ENCODE assay signal across 25 cellular contexts in the genomic region with DNA sequence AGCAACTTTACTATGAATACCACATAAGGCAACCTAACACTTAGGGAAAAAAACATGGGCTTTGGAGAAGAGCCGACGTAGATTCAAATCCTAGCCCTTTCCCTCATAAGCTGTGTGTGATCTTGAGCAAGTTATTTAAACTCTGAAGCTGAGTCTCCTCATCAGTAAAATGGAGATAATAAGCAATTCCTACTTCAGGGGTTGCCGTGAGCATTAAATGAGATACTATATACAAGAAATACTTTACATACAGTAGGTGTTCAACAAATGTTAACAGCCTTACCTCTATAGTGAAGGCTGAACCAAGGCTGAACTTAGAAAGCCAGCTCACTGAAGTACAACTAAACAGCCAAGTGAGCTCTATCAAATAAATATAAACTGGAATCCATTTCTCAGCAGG.
DNase-seq lines count a peak whose midpoint lies in the region; TF ChIP-seq lines count a peak whose summit lies in the region.
"Had no signal": no experiment of that assay in that cellular context is flagged by ENCODE, and none has a peak within 500 bp of the region (broad histone marks: within the 10 kb centered on the region; RNA-seq: fewer than 3 reads in every experiment).

No MANE protein-coding gene starts in this region.

- H3K79me2 ChIP-seq in neural progenitor cell (ENCODE audit: low read depth) = no peaks in the 10 kb centered on the region

- H3K4me1 ChIP-seq in HEK293 (ENCODE audit: control insufficient read depth, insufficient read depth, low read length) (no peaks in the 10 kb centered on the region), neural progenitor cell (no peaks in the 10 kb centered on the region)
- H3K4me1 ChIP-seq: A549; BE2C; BLaER1; BLaER1 treated with 17β-estradiol and CSF1 and Interleukin-3, amounts not matched to agents 10 nM and 100 nM; Caco-2 had no signal

- no peak overlapping the region for H3K27ac Mint-ChIP-seq in neural progenitor cell
- H3K27ac Mint-ChIP-seq: B cell; CD14-positive monocyte; CD4-positive, alpha-beta T cell; CD4-positive, CD25-positive, alpha-beta regulatory T cell; CD8-positive, alpha-beta memory T cell; CD8-positive, alpha-beta T cell had no signal

- no peaks in the 10 kb centered on the region for H3K9me3 ChIP-seq in HEK293 (ENCODE audit: control insufficient read depth, insufficient read depth, low read depth, low read length)
- no peaks in the 10 kb centered on the region for H3K9me3 ChIP-seq in neural progenitor cell (ENCODE audit: low read depth)
- H3K9me3 ChIP-seq: A549; BE2C; BLaER1; BLaER1 treated with 17β-estradiol and CSF1 and Interleukin-3, amounts not matched to agents 10 nM and 100 nM; Caco-2 had no signal

- H3F3A ChIP-seq in neural progenitor cell (ENCODE audit: low read depth) = no peaks in the 10 kb centered on the region

- no peak overlapping the region for H3K27ac ChIP-seq in HEK293 (ENCODE audit: extremely low read depth, low read depth, low read length)
- no peak overlapping the region for H3K27ac ChIP-seq in neural progenitor cell
- H3K27ac ChIP-seq: 22Rv1; A549; BLaER1; BLaER1 treated with 17β-estradiol and CSF1 and Interleukin-3, amounts not matched to agents 10 nM and 100 nM; C4-2B had no signal

- no peak for DNase-seq in neural progenitor cell (ENCODE audit: low spot score)
- DNase-seq: 8988T; ACHN; BE2C; C1 segment of cervical spinal cord; Caco-2; Calu3; CD4-positive, alpha-beta T cell; CD4-positive, CD25-positive, alpha-beta regulatory T cell; CD8-positive, alpha-beta memory T cell; CD8-positive, alpha-beta T cell; DMS 273 treated with DMSO at 0.1 percent for 48 hours; DMS79; DMS79 treated with DMSO at 0.1 percent for 48 hours; DND-41; EL had no signal

- no peaks in the 10 kb centered on the region for H3K9me3 Mint-ChIP-seq in neural progenitor cell
- H3K9me3 Mint-ChIP-seq: CD14-positive monocyte; CD4-positive, alpha-beta memory T cell; CD4-positive, alpha-beta T cell; CD4-positive, CD25-positive, alpha-beta regulatory T cell; CD8-positive, alpha-beta memory T cell; CD8-positive, alpha-beta T cell had no signal

- TF ChIP-seq CTCF in HEK293 (tag by site-specific recombination; IDR thresholded peaks at IDR 0.05) (no peak), neural progenitor cell (IDR thresholded peaks at IDR 0.05) (no peak)

- no peak overlapping the region for H2AFZ ChIP-seq in neural progenitor cell (replicated peaks)

- H3K4me3 ChIP-seq in HEK293 (ENCODE audit: low read depth, low read length) = no peak overlapping the region
- H3K4me3 ChIP-seq in neural progenitor cell = no peak overlapping the region
- H3K4me3 ChIP-seq: A549; BLaER1; BLaER1 treated with 17β-estradiol and CSF1 and Interleukin-3, amounts not matched to agents 10 nM and 100 nM had no signal

- no peaks in the 10 kb centered on the region for H4K20me1 ChIP-seq in neural progenitor cell (ENCODE audit: low read depth)
- H4K20me1 ChIP-seq: BLaER1; BLaER1 treated with 17β-estradiol and CSF1 and Interleukin-3, amounts not matched to agents 10 nM and 100 nM had no signal

- H3K4me1 Mint-ChIP-seq in neural progenitor cell = no peaks in the 10 kb centered on the region
- H3K4me1 Mint-ChIP-seq: B cell; CD14-positive monocyte; CD4-positive, alpha-beta memory T cell; CD4-positive, CD25-positive, alpha-beta regulatory T cell; CD8-positive, alpha-beta memory T cell had no signal

- H3K36me3 ChIP-seq in HEK293 (ENCODE audit: control insufficient read depth in 2 of 2, insufficient read depth in 1 of 2, low read length in 2 of 2) (no peaks in the 10 kb centered on the region), neural progenitor cell (no peaks in the 10 kb centered on the region)
- H3K36me3 ChIP-seq: BE2C; BLaER1; BLaER1 treated with 17β-estradiol and CSF1 and Interleukin-3, amounts not matched to agents 10 nM and 100 nM had no signal

- H3K4me2 ChIP-seq in neural progenitor cell = no peak overlapping the region
- H3K4me2 ChIP-seq: A549; BLaER1; BLaER1 treated with 17β-estradiol and CSF1 and Interleukin-3, amounts not matched to agents 10 nM and 100 nM had no signal

- POLR2A ChIA-PET in HEK293 (lab: Yijun Ruan, JAX) = no interaction called here

- no peaks in the 10 kb centered on the region for H3K27me3 Mint-ChIP-seq in neural progenitor cell (ENCODE audit: insufficient read depth, low read depth)
- H3K27me3 Mint-ChIP-seq: B cell; CD8-positive, alpha-beta memory T cell had no signal

- H3K36me3 Mint-ChIP-seq in neural progenitor cell = no peaks in the 10 kb centered on the region
- H3K36me3 Mint-ChIP-seq: CD14-positive monocyte; CD4-positive, alpha-beta memory T cell; CD4-positive, CD25-positive, alpha-beta regulatory T cell; CD8-positive, alpha-beta memory T cell; CD8-positive, alpha-beta T cell had no signal

- H3K9ac ChIP-seq in neural progenitor cell = no peak overlapping the region
- H3K9ac ChIP-seq: BLaER1; BLaER1 treated with 17β-estradiol and CSF1 and Interleukin-3, amounts not matched to agents 10 nM and 100 nM had no signal

- H3K27me3 ChIP-seq in neural progenitor cell = no peaks in the 10 kb centered on the region
- H3K27me3 ChIP-seq: BE2C; BLaER1; BLaER1 treated with 17β-estradiol and CSF1 and Interleukin-3, amounts not matched to agents 10 nM and 100 nM had no signal

- no peak overlapping the region for H3K4me3 Mint-ChIP-seq in neural progenitor cell
- H3K4me3 Mint-ChIP-seq: B cell; CD14-positive monocyte; CD4-positive, alpha-beta memory T cell; CD4-positive, alpha-beta T cell; CD4-positive, CD25-positive, alpha-beta regulatory T cell; CD8-positive, alpha-beta memory T cell; CD8-positive, alpha-beta T cell had no signal

- CTCF ChIA-PET in HEK293 (lab: Yijun Ruan, JAX) = interaction anchor here (0.6 to 1.9 kb wide), 8 partner anchors 9 to 334 kb away, joined by 3 to 6 read pairs (median 4); no protein-coding TSS in a partner anchor

TF ChIP-seq in HEK293, 187 proteins besides CTCF, POLR2A, EP300 and RAD21:
- peak; percentile 92 for TF ChIP-seq ZNF664 (tag by site-specific recombination; IDR thresholded peaks at IDR 0.05)
- no peak for TF ChIP-seq ZNF239 (tag by site-specific recombination; IDR thresholded peaks at IDR 0.05)
- no peak for TF ChIP-seq ZNF146 (tag by site-specific recombination; IDR thresholded peaks at IDR 0.05)
- no peak for TF ChIP-seq ZNF830 (tag by site-specific recombination; IDR thresholded peaks at IDR 0.05; ENCODE audit: low read depth)
